In the genomic region with DNA sequence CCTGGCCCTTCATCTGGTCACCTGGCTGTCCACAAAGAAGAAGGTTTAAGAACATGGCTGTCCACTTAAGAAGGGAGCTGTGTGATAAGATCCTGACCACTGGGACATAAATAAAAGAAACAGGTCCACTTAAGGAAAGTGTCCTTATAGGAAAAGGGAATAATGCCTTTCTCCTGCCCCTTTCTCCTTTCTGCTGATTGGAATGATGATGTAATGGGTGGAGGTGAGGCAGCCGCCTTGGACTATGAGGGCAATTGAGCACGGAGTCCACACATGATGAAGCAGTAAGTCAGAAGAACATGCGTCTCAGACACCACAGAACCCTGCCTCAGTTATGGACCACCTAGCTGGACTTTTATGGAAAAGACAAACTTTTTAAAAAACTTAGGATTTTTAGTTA, we compare ENCODE assay signal across 35 cellular contexts.
"Had no signal": no experiment of that assay in that cellular context is flagged by ENCODE, and none has a peak within 500 bp of the region (broad histone marks: within the 10 kb centered on the region; RNA-seq: fewer than 3 reads in every experiment).

No MANE protein-coding gene starts in this region.

- H3K36me3 ChIP-seq: MG63 had no signal

- DNase-seq: Kasumi-1, MG63, MM.1S, MV-4-11, NCI-H1048, NCI-H1092, NCI-H1092 treated with DMSO at 0.1 percent for 48 hours, NCI-H1105, NCI-H1105 treated with DMSO at 0.1 percent for 48 hours, NCI-H1417, NCI-H1417 treated with DMSO at 0.1 percent for 48 hours, NCI-H1436, NCI-H1436 treated with DMSO at 0.1 percent for 48 hours, NCI-H146, NCI-H1694, NCI-H1694 treated with DMSO at 0.1 percent for 48 hours, NCI-H187, NCI-H187 treated with DMSO at 0.1 percent for 48 hours, NCI-H1930, NCI-H2029, NCI-H2029 treated with DMSO at 0.1 percent for 48 hours, NCI-H2081, NCI-H2081 treated with DMSO at 0.1 percent for 48 hours, NCI-H2107, NCI-H2171, NCI-H2171 treated with DMSO at 0.1 percent for 48 hours, NCI-H2227 treated with DMSO at 0.1 percent for 48 hours, NCI-H226, NCI-H345, NCI-H446, NCI-H446 treated with DMSO at 0.1 percent for 48 hours, NCI-H510A, NCI-H510A treated with DMSO at 0.1 percent for 48 hours, NCI-H524, NCI-H524 treated with DMSO at 0.1 percent for 48 hours had no signal

- H3K4me3 ChIP-seq: MG63 had no signal

- H3K27me3 ChIP-seq: MG63 had no signal

- H3K9me3 ChIP-seq: MG63 had no signal
